24 cellular contexts compared by ENCODE assay signal in the genomic region with DNA sequence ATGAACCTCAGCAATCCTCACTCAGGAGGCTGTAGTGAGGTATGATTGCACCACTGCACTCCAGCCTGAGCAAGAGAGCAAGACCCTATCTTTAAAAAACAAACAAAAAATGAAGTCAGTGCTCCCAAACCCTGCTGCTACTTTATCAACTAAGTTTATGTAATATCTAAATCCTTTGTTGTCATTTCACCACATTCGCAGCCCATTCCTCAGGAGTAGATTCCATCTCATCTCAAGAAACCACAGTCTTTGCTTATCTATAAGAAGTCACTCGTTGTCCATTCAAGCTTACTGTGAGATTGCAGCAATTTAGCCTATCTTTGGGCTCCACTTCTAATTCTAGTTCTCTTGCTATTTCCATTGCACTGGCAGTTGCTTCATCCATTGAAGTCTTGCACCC.
"Had no signal": no experiment of that assay in that cellular context is flagged by ENCODE, and none has a peak within 500 bp of the region (broad histone marks: within the 10 kb centered on the region; RNA-seq: fewer than 3 reads in every experiment).

No MANE protein-coding gene starts in this region.

- H3K4me3 ChIP-seq: left lung, lower lobe of right lung, mucosa of descending colon, ovary, right atrium auricular region, right lobe of liver, smooth muscle cell, stomach, testis, thyroid gland, transverse colon, upper lobe of right lung had no signal

- H3K4me1 ChIP-seq: left lung, lower lobe of right lung, right atrium auricular region, right lobe of liver, stomach, transverse colon, upper lobe of right lung had no signal

- H3K9me3 ChIP-seq: right lobe of liver, testis, thyroid gland, transverse colon had no signal

- ATAC-seq: left colon; left lung; lower lobe of right lung; mucosa of descending colon; naive thymus-derived CD4-positive, alpha-beta T cell; natural killer cell treated with Interleukin-12 subunit alpha and Interleukin-12 subunit beta and Interleukin-15 and Interleukin-18, amount 100 ng/mL, for 72 hours; right lobe of liver; stimulated activated naive B cell treated with anti-CD40 and anti-IgM and Interleukin-4, amounts not matched to agents 10 μg/mL and 1 μg/mL and 100 μg/mL, for 72 hours; stimulated activated naive CD8-positive, alpha-beta T cell treated with anti-CD3 and anti-CD28 coated beads, Interleukin-15, Interleukin-2, amounts not matched to agents 100 U/mL and 50 U/mL, for 24 hours; upper lobe of right lung had no signal

- DNase-seq: hippocampal formation; kidney; left colon; left lung; lower lobe of right lung; mammary epithelial cell; mesenchymal stem cell; midbrain; mucosa of descending colon; naive thymus-derived CD4-positive, alpha-beta T cell; ovary; right lobe of liver; stimulated activated CD4-positive, alpha-beta T cell treated with anti-CD3 and anti-CD28 coated beads, Interleukin-2, amount 100 ng/mL, for 24 hours; stimulated activated CD4-positive, alpha-beta T cell treated with anti-CD3 and anti-CD28 coated beads, Interleukin-4, amount 100 ng/mL, for 1 hour; stimulated activated naive B cell treated with anti-CD40 and anti-IgM and Interleukin-4, amounts not matched to agents 10 μg/mL and 1 μg/mL and 100 μg/mL, for 72 hours; stimulated activated naive CD8-positive, alpha-beta T cell treated with anti-CD3 and anti-CD28 coated beads, Interleukin-15, Interleukin-2, amounts not matched to agents 100 U/mL and 50 U/mL, for 24 hours; stomach; testis; thyroid gland; transverse colon; upper lobe of right lung had no signal

- H3K27me3 ChIP-seq: left lung, ovary, right atrium auricular region, right lobe of liver, stomach, testis, thyroid gland, transverse colon, upper lobe of right lung had no signal

- H3K36me3 ChIP-seq: left lung, lower lobe of right lung, ovary, right atrium auricular region, right lobe of liver, stomach, thyroid gland, transverse colon, upper lobe of right lung had no signal

- H3K4me2 ChIP-seq: smooth muscle cell had no signal

- H3K27ac ChIP-seq: left lung, lower lobe of right lung, ovary, right atrium auricular region, right lobe of liver, stomach, testis, thyroid gland, transverse colon, upper lobe of right lung had no signal
